ENCODE assay signal across 8 cellular contexts in genomic region chr3:160564205-160564922, GRCh38. TPM values are rescaled to one million over a fixed set of nuclear protein-coding genes. Genes with fewer than 3 reads are reported as not detected.
DNase-seq lines count a peak whose midpoint lies in the region; ATAC-seq, FAIRE-seq and TF ChIP-seq lines count a peak whose summit lies in the region.

No MANE protein-coding gene starts in this region.

- H3K27ac ChIP-seq in H1 (ENCODE audit: low read depth, low read length) (peak overlapping the region; percentile 62; the same call in 1 of the 2 replicates), neural cell (ENCODE audit: low read length) (peak overlapping the region; percentile 72)

- H3K18ac ChIP-seq in H1 (ENCODE audit: extremely low read depth, low read length) = no peak overlapping the region; the same call in 1 of the 2 replicates

- H3K9ac ChIP-seq in H1 (replicated peaks in 1 of 4; ENCODE audit: extremely low read depth in 1 of 4, low read depth in 3 of 4, low read length in 3 of 4) (peak overlapping the region; percentile 58 to 97 (median 78)), neural cell (ENCODE audit: low read length) (peak overlapping the region; percentile 88)

- H2BK120ac ChIP-seq in H1 (replicated peaks; ENCODE audit: low read depth, low read length) = no peak overlapping the region

- H2BK20ac ChIP-seq in H1 (ENCODE audit: low read length) = no peak overlapping the region

- peak overlapping the region; percentile 35 for H3K56ac ChIP-seq in H1 (replicated peaks; ENCODE audit: insufficient read length, low read depth, low read length)

- WGBS in H1 (ENCODE audit: extremely low coverage in 1 of 2, insufficient coverage in 1 of 2, insufficient read length in 1 of 2, insufficient replicate concordance in 2 of 2, low coverage in 1 of 2, low lambda C conversion rate in 2 of 2, missing lambda C conversion rate in 1 of 2), 2 experiments = 5% methylated on average over 11 of the region's 39 CpGs; no CpG with 5 or more reads in 1 of the 2 experiments

- H3K9me2 ChIP-seq in neural cell (ENCODE audit: insufficient read depth, low read length) = no peaks in the 10 kb centered on the region

- H3F3A ChIP-seq in neural cell (ENCODE audit: insufficient read depth, low read length, poor library complexity, severe bottlenecking) = peaks cover 3% of the 10 kb centered on the region

- no peak overlapping the region for H2BK5ac ChIP-seq in H1 (ENCODE audit: low read depth, low read length)

- no peak overlapping the region for H3K23ac ChIP-seq in H1 (ENCODE audit: insufficient read length)

- H3K14ac ChIP-seq in H1 (ENCODE audit: insufficient read length) = no peak overlapping the region

- no peak overlapping the region for H2AK5ac ChIP-seq in H1 (ENCODE audit: low read depth, low read length)

- POLR2A ChIA-PET in AG04449 (lab: Yijun Ruan, JAX) (interaction anchor here (0.6 kb wide), 1 partner anchor 8 kb away, joined by 3 read pairs; no protein-coding TSS in a partner anchor), H1 (lab: Charles Lee; ENCODE audit: partially characterized antibody) (interaction anchor here (0.7 to 4.4 kb wide), 6 partner anchors 9 to 114 kb away, joined by 3 to 25 read pairs (median 4); partner anchors contain the start of gene TRIM59)

- H2AFZ ChIP-seq in H1 (ENCODE audit: low read length) = no peak overlapping the region
- H2AFZ ChIP-seq in neural cell (ENCODE audit: low read depth, low read length) = peak overlapping the region; percentile 48

- no peak overlapping the region for H3K4ac ChIP-seq in H1 (replicated peaks; ENCODE audit: insufficient read length, low read depth, low read length)

- H3K79me1 ChIP-seq in H1 (ENCODE audit: low read depth, low read length) = no peaks in the 10 kb centered on the region

- no peak for FAIRE-seq in H1 (lab: Jason Lieb, UNC)

- H4K8ac ChIP-seq in H1 (ENCODE audit: extremely low read depth, insufficient read depth, low read length) = peak overlapping the region; percentile 88

- no peaks in the 10 kb centered on the region for H3K27me3 ChIP-seq in H1 (replicated peaks in 1 of 4; ENCODE audit: control insufficient read depth in 3 of 4, extremely low read depth in 1 of 4, insufficient read depth in 3 of 4, low read length in 3 of 4)
- H3K27me3 ChIP-seq in neural cell (ENCODE audit: insufficient read depth, low read depth, low read length) = no peaks in the 10 kb centered on the region

- no peak overlapping the region for H4K91ac ChIP-seq in H1 (replicated peaks; ENCODE audit: insufficient read length, low read length)

- H4K5ac ChIP-seq in H1 (ENCODE audit: insufficient read length, low read depth, low read length) = no peak overlapping the region

- H2BK12ac ChIP-seq in H1 (ENCODE audit: low read depth, low read length) = no peak overlapping the region

- TF ChIP-seq RAD21 in H1 (IDR thresholded peaks at IDR 0.05 in 1 of 2, conservative IDR thresholded peaks at IDR 0.05 in 1 of 2; ENCODE audit: low read depth in 2 of 2, low read length in 2 of 2) = no peak
- TF ChIP-seq RAD21 in neural cell (conservative IDR thresholded peaks at IDR 0.05) = no peak

- H3K79me2 ChIP-seq in H1 (ENCODE audit: control insufficient read depth in 1 of 2, insufficient read depth in 2 of 2, low read length in 2 of 2) (peaks cover 8 to 56% of the 10 kb centered on the region in 2 experiments), neural cell (replicated peaks; ENCODE audit: insufficient read depth, low read length) (peaks cover 52% of the 10 kb centered on the region)

- peaks cover 0 to 4% (median 1%) of the 10 kb centered on the region in 4 experiments; a peak in 4 of 7 replicates for H3K4me1 ChIP-seq in H1 (replicated peaks in 1 of 4; ENCODE audit: control insufficient read depth in 3 of 4, insufficient read depth in 4 of 4, low read length in 3 of 4)

- TF ChIP-seq EP300 in H1 (IDR thresholded peaks at IDR 0.05; ENCODE audit: borderline replicate concordance in 1 of 2, low read depth in 2 of 2, low read length in 2 of 2) (no peak), neural cell (conservative IDR thresholded peaks at IDR 0.05; ENCODE audit: poor library complexity, severe bottlenecking) (no peak)

- H3K4me2 ChIP-seq in H1 (ENCODE audit: insufficient read depth in 1 of 2, low read depth in 2 of 2, low read length in 2 of 2) = peak overlapping the region; percentile 76 to 85
- H3K4me2 ChIP-seq in neural cell (ENCODE audit: low read length) = peak overlapping the region; percentile 86

- TF ChIP-seq POLR2A in Raji (IDR thresholded peaks at IDR 0.05; ENCODE audit: insufficient read depth, low read depth, low read length) (peak; percentile 41; the same call in 1 of the 2 replicates), H1 (IDR thresholded peaks at IDR 0.05; ENCODE audit: control extremely low read depth in 1 of 2, low read depth in 2 of 2, low read length in 2 of 2) (peak in 1 of 2 experiments; percentile 59; a peak in 1 of 3 replicates)

- H3K4me3 ChIP-seq in AG04449 (ENCODE audit: low read depth, low read length) (peak overlapping the region; percentile 71), H1 (ENCODE audit: extremely low read depth in 1 of 4, insufficient read depth in 2 of 4, low read depth in 3 of 4, low read length in 4 of 4) (peak overlapping the region; percentile 75 to 91 (median 80)), neural cell (ENCODE audit: low read length) (peak overlapping the region; percentile 75)

- TF ChIP-seq CTCF in AG04449 (IDR thresholded peaks at IDR 0.05; ENCODE audit: insufficient read depth, low read length, missing control alignments) (no peak), H1 (IDR thresholded peaks at IDR 0.05; ENCODE audit: control extremely low read depth in 1 of 3, insufficient read depth in 1 of 3, low read depth in 1 of 3, low read length in 3 of 3) (no peak), neural cell (IDR thresholded peaks at IDR 0.05; ENCODE audit: poor library complexity, severe bottlenecking) (peak; percentile 32)

- DNase-seq in AG04449 (ENCODE audit: low read depth, low spot score) (no peak), H1 (ENCODE audit: low read depth in 1 of 2, low spot score in 2 of 2) (no peak), AG20443 (ENCODE audit: low spot score) (no peak)
- no peak for DNase-seq in stimulated activated CD4-positive, alpha-beta T cell treated with anti-CD3 and anti-CD28 coated beads, Interleukin-4, amount 100 ng/mL, for 24 hours

- no peak overlapping the region for H2BK15ac ChIP-seq in H1 (ENCODE audit: low read length)

- ATAC-seq in GM18499 (IDR thresholded peaks at IDR 0.05; ENCODE audit: insufficient read depth, unreplicated experiment) = peak; percentile 0
- no peak for ATAC-seq in HG02763 (IDR thresholded peaks at IDR 0.05; ENCODE audit: unreplicated experiment)

- peaks cover 7 to 8% of the 10 kb centered on the region in 2 experiments; a peak in 2 of 4 replicates for H3K9me3 ChIP-seq in H1 (ENCODE audit: insufficient read depth in 2 of 2, low read depth in 1 of 2, low read length in 1 of 2)
- no peaks in the 10 kb centered on the region for H3K9me3 ChIP-seq in neural cell (ENCODE audit: low read length)

- CTCF ChIA-PET in AG04449 (lab: Yijun Ruan, JAX) = interaction anchor here (0.7 to 0.9 kb wide), 2 partner anchors 43 to 1462 kb away, joined by 3 to 4 read pairs; no protein-coding TSS in a partner anchor
- CTCF ChIA-PET in H1 (lab: Charles Lee; ENCODE audit: partially characterized antibody) = interaction anchor here (1.1 to 1.6 kb wide), 3 partner anchors 10 to 53 kb away, joined by 3 to 4 read pairs (median 3); no protein-coding TSS in a partner anchor

- H3K23me2 ChIP-seq in H1 (ENCODE audit: low read depth, low read length) = peaks cover 8% of the 10 kb centered on the region; the same call in 1 of the 2 replicates

- H3K36me3 ChIP-seq in H1 (ENCODE audit: control insufficient read depth in 2 of 4, insufficient read depth in 4 of 4, low read length in 3 of 4) (peaks cover 0 to 8% (median 4%) of the 10 kb centered on the region in 4 experiments; a peak in 2 of 8 replicates), neural cell (ENCODE audit: insufficient read depth, low read length) (no peaks in the 10 kb centered on the region)

- H4K20me1 ChIP-seq in H1 (replicated peaks in 1 of 2; ENCODE audit: control insufficient read depth in 1 of 2, insufficient read depth in 2 of 2, low read length in 2 of 2) = peaks cover 2 to 12% of the 10 kb centered on the region in 2 experiments
- H4K20me1 ChIP-seq in neural cell (ENCODE audit: insufficient read depth) = no peaks in the 10 kb centered on the region

TF ChIP-seq in H1, 55 proteins besides CTCF, POLR2A, EP300 and RAD21 (continues in another document):
- 0 out of 2 replicates have a peak, but pooled peaks have one; percentile 29 for TF ChIP-seq RBBP5 (IDR thresholded peaks at IDR 0.05; ENCODE audit: borderline replicate concordance, low read depth, low read length)
- no peak for TF ChIP-seq MAX (IDR thresholded peaks at IDR 0.05)
- TF ChIP-seq ASH2L (IDR thresholded peaks at IDR 0.05; ENCODE audit: low read length) = peak; percentile 58
- peak; percentile 33; the same call in 1 of the 2 replicates for TF ChIP-seq POLR2AphosphoS5 (IDR thresholded peaks at IDR 0.05; ENCODE audit: low read depth, low read length)
- no peak for TF ChIP-seq CHD2 (IDR thresholded peaks at IDR 0.05; ENCODE audit: low read length)

TF ChIP-seq in neural cell, 6 proteins besides CTCF, POLR2A, EP300 and RAD21 (continues in another document):
- TF ChIP-seq POLR2AphosphoS5 (IDR thresholded peaks at IDR 0.05) (no peak), SMC3 (conservative IDR thresholded peaks at IDR 0.05; ENCODE audit: poor library complexity) (peak; percentile 32), TAF1 (IDR thresholded peaks at IDR 0.05; ENCODE audit: low read depth) (no peak)

RNA-seq across cellular contexts. Expression of gene KPNA4, which starts 1.0 kb away (rescaled TPM):
- 81.9 and 86.7 TPM in 2 replicates for total RNA-seq in H1 (2021; fragmentation: NEBNext Ultra II Directional; extraction: Animal tissue kit (Norgen Biotek cat#: 25700))
- polyA plus RNA-seq in H1 (2011; rRNA removed) (7.6 and 13.2 TPM in 2 replicates), neural cell (20.7 and 23.1 TPM in 2 replicates)
- polyA plus RNA-seq in H1 (2011; cell fraction: cytosol; rRNA removed) = 12.7 TPM
- 6.9 TPM for polyA plus RNA-seq in H1 (2011; cell fraction: nucleus; rRNA removed)
- polyA plus RNA-seq in H1 (2012, experiment 1 of 2) = 16.2 to 30.6 TPM (median 18.9 TPM) in 4 replicates
- 2.0 TPM for polyA plus RNA-seq in H1 (2012, experiment 2 of 2)
- 25.4 TPM for polyA plus RNA-seq in H1 (2013, experiment 1 of 2)
- 23.1 TPM for polyA plus RNA-seq in H1 (2013, experiment 2 of 2)
- polyA minus RNA-seq in H1 (2011; rRNA and poly(A)+ RNA removed) = 33.4 and 37.6 TPM in 2 replicates
- 45.5 TPM for polyA minus RNA-seq in H1 (2011; cell fraction: cytosol; rRNA and poly(A)+ RNA removed)
- polyA minus RNA-seq in H1 (2011; cell fraction: nucleus; rRNA and poly(A)+ RNA removed) = 53.7 TPM
- polyA minus RNA-seq in neural cell = 49.2 and 56.7 TPM in 2 replicates
